ENCODE assay signal across 16 cellular contexts in genomic region chr12:98146043-98146442, GRCh38.
DNase-seq lines count a peak whose midpoint lies in the region; ATAC-seq, FAIRE-seq and TF ChIP-seq lines count a peak whose summit lies in the region.
"Had no signal": no experiment of that assay in that cellular context is flagged by ENCODE, and none has a peak within 500 bp of the region (broad histone marks: within the 10 kb centered on the region; RNA-seq: fewer than 3 reads in every experiment).

No MANE protein-coding gene starts in this region.

- in situ Hi-C loops in HepG2 (cut with HindIII; ENCODE audit: extremely low pct_ligation_motif_present, low pct_unique_long_range_greater_than_20kb) = no loop called here

- H3K4me1 ChIP-seq in HepG2 (ENCODE audit: insufficient read depth, low read length) (no peaks in the 10 kb centered on the region), right lobe of liver (no peaks in the 10 kb centered on the region), H1 (replicated peaks in 1 of 4; ENCODE audit: control insufficient read depth in 3 of 4, insufficient read depth in 4 of 4, low read length in 3 of 4) (peaks cover 0 to 4% (median 0%) of the 10 kb centered on the region in 4 experiments; a peak in 1 of 7 replicates), suprapubic skin (no peaks in the 10 kb centered on the region)
- H3K4me1 ChIP-seq: BLaER1 treated with 17β-estradiol and CSF1 and Interleukin-3, amounts not matched to agents 10 nM and 100 nM had no signal

- H3K56ac ChIP-seq in H1 (replicated peaks; ENCODE audit: insufficient read length, low read depth, low read length) = no peak overlapping the region

- intact Hi-C loops in HepG2 (cut with micrococcal nuclease; ENCODE audit: unreplicated experiment) (no loop called here), right lobe of liver (cut with DNase I) (no loop called here)

- H3K14ac ChIP-seq in H1 (ENCODE audit: insufficient read length) = no peak overlapping the region

- no peak overlapping the region for H3K9ac ChIP-seq in HepG2 (ENCODE audit: insufficient read depth, low read depth, low read length)
- H3K9ac ChIP-seq in H1 (replicated peaks in 1 of 4; ENCODE audit: extremely low read depth in 1 of 4, low read depth in 3 of 4, low read length in 3 of 4) = no peak overlapping the region
- H3K9ac ChIP-seq: BLaER1 treated with 17β-estradiol and CSF1 and Interleukin-3, amounts not matched to agents 10 nM and 100 nM; KMS-11 had no signal

- no peak overlapping the region for H2BK12ac ChIP-seq in H1 (ENCODE audit: low read depth, low read length)

- ATAC-seq in HepG2 = no peak
- no peak for ATAC-seq in right lobe of liver
- ATAC-seq: CD8-positive, alpha-beta T cell had no signal

- no peak for TF ChIP-seq CTCF in HepG2 (CRISPR knock-in tag; IDR thresholded peaks at IDR 0.05)
- no peak for TF ChIP-seq CTCF in right lobe of liver (IDR thresholded peaks at IDR 0.05)
- TF ChIP-seq CTCF in H1 (IDR thresholded peaks at IDR 0.05; ENCODE audit: control extremely low read depth in 1 of 3, insufficient read depth in 1 of 3, low read depth in 1 of 3, low read length in 3 of 3) = no peak
- TF ChIP-seq CTCF in suprapubic skin (IDR thresholded peaks at IDR 0.05) = no peak

- no peak overlapping the region for H3K27ac ChIP-seq in HepG2 (ENCODE audit: extremely low read length, insufficient read depth, low read length)
- H3K27ac ChIP-seq in right lobe of liver = no peak overlapping the region
- no peak overlapping the region for H3K27ac ChIP-seq in H1 (ENCODE audit: low read depth, low read length)
- H3K27ac ChIP-seq in suprapubic skin = no peak overlapping the region
- H3K27ac ChIP-seq: BLaER1 treated with 17β-estradiol and CSF1 and Interleukin-3, amounts not matched to agents 10 nM and 100 nM; KMS-11 had no signal

- no peaks in the 10 kb centered on the region for H3K36me3 ChIP-seq in HepG2 (replicated peaks in 1 of 2; ENCODE audit: control insufficient read depth in 1 of 2, insufficient read depth in 2 of 2, low read length in 2 of 2)
- H3K36me3 ChIP-seq in right lobe of liver = no peaks in the 10 kb centered on the region
- H3K36me3 ChIP-seq in H1 (ENCODE audit: control insufficient read depth in 2 of 4, insufficient read depth in 4 of 4, low read length in 3 of 4) = no peaks in the 10 kb centered on the region
- H3K36me3 ChIP-seq in suprapubic skin = no peaks in the 10 kb centered on the region
- H3K36me3 ChIP-seq: BLaER1 treated with 17β-estradiol and CSF1 and Interleukin-3, amounts not matched to agents 10 nM and 100 nM had no signal

- H3K23me2 ChIP-seq in H1 (ENCODE audit: low read depth, low read length) = no peaks in the 10 kb centered on the region

- no peaks in the 10 kb centered on the region for H3K79me1 ChIP-seq in H1 (ENCODE audit: low read depth, low read length)

- H4K20me1 ChIP-seq in HepG2 (ENCODE audit: insufficient read depth, low read length) (no peaks in the 10 kb centered on the region), H1 (replicated peaks in 1 of 2; ENCODE audit: control insufficient read depth in 1 of 2, insufficient read depth in 2 of 2, low read length in 2 of 2) (no peaks in the 10 kb centered on the region)
- H4K20me1 ChIP-seq: BLaER1 treated with 17β-estradiol and CSF1 and Interleukin-3, amounts not matched to agents 10 nM and 100 nM had no signal

- H3K4me3 ChIP-seq in HepG2 (replicated peaks in 1 of 3; ENCODE audit: insufficient read depth in 1 of 3, low read depth in 2 of 3, low read length in 3 of 3) = no peak overlapping the region
- H3K4me3 ChIP-seq in right lobe of liver = no peak overlapping the region
- H3K4me3 ChIP-seq in H1 (ENCODE audit: extremely low read depth in 1 of 4, insufficient read depth in 2 of 4, low read depth in 3 of 4, low read length in 4 of 4) = no peak overlapping the region
- no peak overlapping the region for H3K4me3 ChIP-seq in suprapubic skin
- H3K4me3 ChIP-seq: BLaER1 treated with 17β-estradiol and CSF1 and Interleukin-3, amounts not matched to agents 10 nM and 100 nM had no signal

- no peak overlapping the region for H2BK15ac ChIP-seq in H1 (ENCODE audit: low read length)

- no peak overlapping the region for H2BK20ac ChIP-seq in H1 (ENCODE audit: low read length)

- H2BK5ac ChIP-seq in H1 (ENCODE audit: low read depth, low read length) = no peak overlapping the region

- H3K4me2 ChIP-seq in HepG2 (ENCODE audit: low read depth, low read length) (no peak overlapping the region), H1 (ENCODE audit: insufficient read depth in 1 of 2, low read depth in 2 of 2, low read length in 2 of 2) (no peak overlapping the region)
- H3K4me2 ChIP-seq: BLaER1 treated with 17β-estradiol and CSF1 and Interleukin-3, amounts not matched to agents 10 nM and 100 nM; KMS-11 had no signal

- no peak overlapping the region for H4K8ac ChIP-seq in H1 (ENCODE audit: extremely low read depth, insufficient read depth, low read length)

- H3K9me3 ChIP-seq in HepG2 (ENCODE audit: low read length) (no peaks in the 10 kb centered on the region), right lobe of liver (no peaks in the 10 kb centered on the region), H1 (ENCODE audit: insufficient read depth in 2 of 2, low read depth in 1 of 2, low read length in 1 of 2) (no peaks in the 10 kb centered on the region), suprapubic skin (no peaks in the 10 kb centered on the region)
- H3K9me3 ChIP-seq: BLaER1 treated with 17β-estradiol and CSF1 and Interleukin-3, amounts not matched to agents 10 nM and 100 nM had no signal

- no peak overlapping the region for H2AK5ac ChIP-seq in H1 (ENCODE audit: low read depth, low read length)

- no peak overlapping the region for H3K23ac ChIP-seq in H1 (ENCODE audit: insufficient read length)

- H2BK120ac ChIP-seq in H1 (replicated peaks; ENCODE audit: low read depth, low read length) = no peak overlapping the region

- CTCF ChIA-PET in HepG2 (lab: Yijun Ruan, JAX; ENCODE audit: low intra/inter-chr PET ratio, low total read pairs) (no interaction called here), H1 (lab: Charles Lee; ENCODE audit: partially characterized antibody) (interaction anchor here (0.6 to 1.4 kb wide), 3 partner anchors 9 to 44 kb away, joined by 3 to 4 read pairs (median 4); no protein-coding TSS in a partner anchor)

- H4K5ac ChIP-seq in H1 (ENCODE audit: insufficient read length, low read depth, low read length) = no peak overlapping the region

- POLR2A ChIA-PET in HepG2 (lab: Yijun Ruan, JAX) (no interaction called here), H1 (lab: Charles Lee; ENCODE audit: partially characterized antibody) (no interaction called here)

- no TSS peak for BruUV-seq in HepG2 (replicated peaks; lab: Mats Ljungman, UMichigan)

- TF ChIP-seq EP300 in HepG2 (IDR thresholded peaks at IDR 0.05; ENCODE audit: low read depth in 2 of 2, low read length in 2 of 2) (no peak), HepG2 (CRISPR knock-in tag; IDR thresholded peaks at IDR 0.05; ENCODE audit: borderline replicate concordance) (no peak), H1 (IDR thresholded peaks at IDR 0.05; ENCODE audit: borderline replicate concordance in 1 of 2, low read depth in 2 of 2, low read length in 2 of 2) (no peak), suprapubic skin (IDR thresholded peaks at IDR 0.05) (no peak)

- 22% methylated on average over 2 of the region's 2 CpGs for WGBS in HepG2 (ENCODE audit: low lambda C conversion rate)
- WGBS in right lobe of liver (ENCODE audit: insufficient coverage, low coverage, low lambda C conversion rate, missing lambda C conversion rate) = 66% methylated on average over 2 of the region's 2 CpGs
- WGBS in H1 (ENCODE audit: extremely low coverage in 1 of 2, insufficient coverage in 1 of 2, insufficient read length in 1 of 2, insufficient replicate concordance in 2 of 2, low coverage in 1 of 2, low lambda C conversion rate in 2 of 2, missing lambda C conversion rate in 1 of 2), 2 experiments = 83% methylated on average over 2 of the region's 2 CpGs; no CpG with 5 or more reads in 1 of the 2 experiments
- WGBS in suprapubic skin = 83% methylated on average over 2 of the region's 2 CpGs

- H3K4ac ChIP-seq in H1 (replicated peaks; ENCODE audit: insufficient read length, low read depth, low read length) = no peak overlapping the region

- TF ChIP-seq RAD21 in HepG2 (CRISPR knock-in tag; IDR thresholded peaks at IDR 0.05) (no peak), H1 (IDR thresholded peaks at IDR 0.05 in 1 of 2, conservative IDR thresholded peaks at IDR 0.05 in 1 of 2; ENCODE audit: low read depth in 2 of 2, low read length in 2 of 2) (no peak)

- FAIRE-seq in HepG2 (lab: Jason Lieb, UNC) = no peak
- FAIRE-seq in H1 (lab: Jason Lieb, UNC) = peak; percentile 66

- TF ChIP-seq POLR2A in HepG2 (IDR thresholded peaks at IDR 0.05; ENCODE audit: insufficient read depth in 1 of 2, low read depth in 2 of 2, low read length in 2 of 2) = no peak
- no peak for TF ChIP-seq POLR2A in right lobe of liver (IDR thresholded peaks at IDR 0.05)
- no peak for TF ChIP-seq POLR2A in H1 (IDR thresholded peaks at IDR 0.05; ENCODE audit: control extremely low read depth in 1 of 2, low read depth in 2 of 2, low read length in 2 of 2)
- TF ChIP-seq POLR2A in suprapubic skin (IDR thresholded peaks at IDR 0.05) = no peak

- H4K91ac ChIP-seq in H1 (replicated peaks; ENCODE audit: insufficient read length, low read length) = no peak overlapping the region

- H2AFZ ChIP-seq in HepG2 (ENCODE audit: low read length) (no peak overlapping the region), H1 (ENCODE audit: low read length) (peak overlapping the region; percentile 76; the same call in 1 of the 2 replicates)

- H3K18ac ChIP-seq in H1 (ENCODE audit: extremely low read depth, low read length) = no peak overlapping the region

- H3K79me2 ChIP-seq in HepG2 (ENCODE audit: insufficient read depth, low read length) (no peaks in the 10 kb centered on the region), H1 (ENCODE audit: control insufficient read depth in 1 of 2, insufficient read depth in 2 of 2, low read length in 2 of 2) (no peaks in the 10 kb centered on the region)

- DNase-seq in HepG2 (ENCODE audit: low spot score) (no peak), right lobe of liver (no peak), OCI-M1 (lab: John Stamatoyannopoulos, UW) (peak; percentile 58), H1 (ENCODE audit: low read depth in 1 of 2, low spot score in 2 of 2) (no peak), A172 (ENCODE audit: low spot score) (no peak), SKM-1 treated with dmso at 0.1 percent for 144 hours (lab: John Stamatoyannopoulos, UW; ENCODE audit: unreplicated experiment) (no peak), suprapubic skin (ENCODE audit: low spot score in 2 of 2) (no peak)
- DNase-seq: 8988T; Calu3; CD8-positive, alpha-beta T cell; DMS79 treated with DMSO at 0.1 percent for 48 hours; EL; GOT3; H9 had no signal

- H3K27me3 ChIP-seq in HepG2 (ENCODE audit: control insufficient read depth in 1 of 2, insufficient read depth in 2 of 2, low read length in 2 of 2) = no peaks in the 10 kb centered on the region
- no peaks in the 10 kb centered on the region for H3K27me3 ChIP-seq in right lobe of liver
- H3K27me3 ChIP-seq in H1 (replicated peaks in 1 of 4; ENCODE audit: control insufficient read depth in 3 of 4, extremely low read depth in 1 of 4, insufficient read depth in 3 of 4, low read length in 3 of 4) = no peaks in the 10 kb centered on the region; a peak in 1 of 7 replicates
- H3K27me3 ChIP-seq in suprapubic skin = no peaks in the 10 kb centered on the region
- H3K27me3 ChIP-seq: BLaER1 treated with 17β-estradiol and CSF1 and Interleukin-3, amounts not matched to agents 10 nM and 100 nM had no signal

Comparison
In these comparisons a context has a peak if more than half of its experiments do, and no peak if none do; other contexts are left out.
1. Of the 41 proteins assayed by ChIP-seq in both HepG2 and H1: peak only in HepG2: none; only in H1: ATF3 and USF2; in both: none; in neither: 39.